In genomic region chr2:45851111-45851510, GRCh38 we compare ENCODE assay signal across 18 cellular contexts.
DNase-seq lines count a peak whose midpoint lies in the region; ATAC-seq and TF ChIP-seq lines count a peak whose summit lies in the region.
"Had no signal": no experiment of that assay in that cellular context is flagged by ENCODE, and none has a peak within 500 bp of the region (broad histone marks: within the 10 kb centered on the region; RNA-seq: fewer than 3 reads in every experiment).

No MANE protein-coding gene starts in this region.

- 81% methylated on average over 2 of the region's 2 CpGs for WGBS in right lobe of liver (ENCODE audit: insufficient coverage, low coverage, low lambda C conversion rate, missing lambda C conversion rate)

- H3K4me3 Mint-ChIP-seq in nephron progenitor cell: no peak overlapping the region
- H3K4me3 Mint-ChIP-seq: CD14-positive monocyte had no signal

- peaks cover 14% of the 10 kb centered on the region for H3K4me1 Mint-ChIP-seq in nephron progenitor cell

- H3K27ac ChIP-seq in SJCRH30: peak overlapping the region; percentile 32; the same call in 1 of the 2 replicates
- H3K27ac ChIP-seq in right lobe of liver: no peak overlapping the region
- H3K27ac ChIP-seq in upper lobe of right lung: no peak overlapping the region
- H3K27ac ChIP-seq: 22Rv1, HL-60, KMS-11 had no signal

- no peaks in the 10 kb centered on the region for H3K4me1 ChIP-seq in SJCRH30
- no peaks in the 10 kb centered on the region for H3K4me1 ChIP-seq in right lobe of liver
- H3K4me1 ChIP-seq in upper lobe of right lung: no peaks in the 10 kb centered on the region
- H3K4me1 ChIP-seq: Caco-2 had no signal

- H3K27me3 ChIP-seq in SJCRH30 (no peaks in the 10 kb centered on the region), right lobe of liver (no peaks in the 10 kb centered on the region), upper lobe of right lung (no peaks in the 10 kb centered on the region)

- H3K9me3 Mint-ChIP-seq in nephron progenitor cell: peaks cover 4% of the 10 kb centered on the region

- TF ChIP-seq CTCF in right lobe of liver (IDR thresholded peaks at IDR 0.05) (no peak), nephron progenitor cell (IDR thresholded peaks at IDR 0.05) (no peak), upper lobe of right lung (IDR thresholded peaks at IDR 0.05) (no peak)

- intact Hi-C loops in right lobe of liver (cut with DNase I): no loop called here
- intact Hi-C loops in upper lobe of right lung (cut with DNase I): no loop called here

- ATAC-seq in right lobe of liver (no peak), upper lobe of right lung (no peak)

- no peak overlapping the region for H3K27ac Mint-ChIP-seq in nephron progenitor cell

- no peaks in the 10 kb centered on the region for H3K9me3 ChIP-seq in SJCRH30 (replicated peaks)
- no peaks in the 10 kb centered on the region for H3K9me3 ChIP-seq in right lobe of liver
- no peaks in the 10 kb centered on the region for H3K9me3 ChIP-seq in upper lobe of right lung
- H3K9me3 ChIP-seq: Caco-2 had no signal

- peak; percentile 45 for DNase-seq in NCI-H146 (lab: John Stamatoyannopoulos, UW)
- DNase-seq in NCI-H146 treated with DMSO at 0.1 percent for 48 hours (lab: John Stamatoyannopoulos, UW; ENCODE audit: unreplicated experiment): no peak
- DNase-seq in HT1080 (ENCODE audit: low read depth): peak; percentile 21
- DNase-seq in SJCRH30: no peak
- peak; percentile 6 for DNase-seq in kidney tubule cell (ENCODE audit: low spot score)
- no peak for DNase-seq in right lobe of liver
- no peak for DNase-seq in nephron progenitor cell
- no peak for DNase-seq in upper lobe of right lung
- DNase-seq: Caco-2, GOT3, MM.1S, NCI-H1105 treated with DMSO at 0.1 percent for 48 hours, NCI-H510A, SHP77 treated with DMSO at 0.1 percent for 48 hours had no signal

- no peak for TF ChIP-seq POLR2A in right lobe of liver (IDR thresholded peaks at IDR 0.05)

- H3K4me3 ChIP-seq in SJCRH30: no peak overlapping the region
- no peak overlapping the region for H3K4me3 ChIP-seq in right lobe of liver
- no peak overlapping the region for H3K4me3 ChIP-seq in upper lobe of right lung

- H3K27me3 Mint-ChIP-seq in nephron progenitor cell (ENCODE audit: low read depth, poor library complexity): peaks cover 7% of the 10 kb centered on the region

- no peaks in the 10 kb centered on the region for H3K36me3 Mint-ChIP-seq in nephron progenitor cell (ENCODE audit: low read depth)

- H3K36me3 ChIP-seq in SJCRH30 (no peaks in the 10 kb centered on the region), right lobe of liver (no peaks in the 10 kb centered on the region), upper lobe of right lung (no peaks in the 10 kb centered on the region)

Comparison
In these comparisons a context has a peak if more than half of its experiments do, and no peak if none do; other contexts are left out.
1. DNase-seq: peak in NCI-H146 (single experiment), HT1080 (single experiment) and kidney tubule cell (single experiment); none in NCI-H146 treated with DMSO at 0.1 percent for 48 hours (single experiment), SJCRH30 (0 of 2), right lobe of liver (0 of 3), nephron progenitor cell (single experiment) and upper lobe of right lung (single experiment).